8 cellular contexts compared by ENCODE assay signal in genomic region chr9:89593776-89594427, GRCh38. TPM values are rescaled to one million over a fixed set of nuclear protein-coding genes. Genes with fewer than 3 reads are reported as not detected.
DNase-seq lines count a peak whose midpoint lies in the region; ATAC-seq and TF ChIP-seq lines count a peak whose summit lies in the region.

No MANE protein-coding gene starts in this region.

- TF ChIP-seq CTCF in GM12864 (IDR thresholded peaks at IDR 0.05; ENCODE audit: low read depth, low read length, missing control alignments) = peak; percentile 96

- no peaks in the 10 kb centered on the region for H3K9me3 ChIP-seq in T-helper 17 cell (ENCODE audit: control insufficient read depth, low read length, poor library complexity, severe bottlenecking)

- peaks cover 3% of the 10 kb centered on the region for H3K4me1 Mint-ChIP-seq in T-helper 17 cell

- H3K27ac Mint-ChIP-seq in T-helper 17 cell = no peak overlapping the region

- DNase-seq in GM12864 (ENCODE audit: low read depth) (no peak), KG1 (lab: John Stamatoyannopoulos, UW) (peak; percentile 22), T-helper 17 cell (peak; percentile 31 to 51 (median 32)), amniotic epithelial cell (ENCODE audit: low read depth) (peak; percentile 32), kidney tubule cell (ENCODE audit: low spot score) (peak; percentile 69), T1000 (lab: John Stamatoyannopoulos, UW) (no peak)
- peak; percentile 82 for DNase-seq in stimulated activated CD8-positive, alpha-beta memory T cell treated with anti-CD3 and anti-CD28 coated beads, Interleukin-4, amount 100 ng/mL, for 48 hours

- ATAC-seq in T-helper 17 cell (peak; percentile 74), GM21737 (IDR thresholded peaks at IDR 0.05; ENCODE audit: unreplicated experiment) (no peak)

- H3K36me3 Mint-ChIP-seq in T-helper 17 cell (ENCODE audit: low read depth) = no peaks in the 10 kb centered on the region

- H3K4me3 Mint-ChIP-seq in T-helper 17 cell = no peak overlapping the region

- no peak overlapping the region for H3K4me3 ChIP-seq in GM12864 (ENCODE audit: low read depth, low read length)

- H3K27me3 Mint-ChIP-seq in T-helper 17 cell = peaks cover 32% of the 10 kb centered on the region

RNA-seq across cellular contexts. Expression of gene GADD45G, which starts 10.9 kb away (rescaled TPM):
- total RNA-seq in T-helper 17 cell = 10 to 100 TPM; 14.3 to 15.1 TPM

Comparison
In these comparisons a context has a peak if more than half of its experiments do, and no peak if none do; other contexts are left out.
1. DNase-seq: peak in KG1 (single experiment), T-helper 17 cell (3 of 3), amniotic epithelial cell (single experiment), kidney tubule cell (single experiment) and stimulated activated CD8-positive, alpha-beta memory T cell treated with anti-CD3 and anti-CD28 coated beads, Interleukin-4, amount 100 ng/mL, for 48 hours (single experiment); none in GM12864 (single experiment) and T1000 (single experiment).